11 cellular contexts compared by ENCODE assay signal in genomic region chr5:143386725-143387124, GRCh38. TPM values are rescaled to one million over a fixed set of nuclear protein-coding genes. Genes with fewer than 3 reads are reported as not detected.
DNase-seq lines count a peak whose midpoint lies in the region; ATAC-seq and TF ChIP-seq lines count a peak whose summit lies in the region.
"Had no signal": no experiment of that assay in that cellular context is flagged by ENCODE, and none has a peak within 500 bp of the region (broad histone marks: within the 10 kb centered on the region; RNA-seq: fewer than 3 reads in every experiment).

No MANE protein-coding gene starts in this region.

- peaks cover 84% of the 10 kb centered on the region for H3K4me1 Mint-ChIP-seq in activated naive CD8-positive, alpha-beta T cell treated with anti-CD3 and anti-CD28 coated beads, Interleukin-2, amount 50 U/mL, for 24 hours
- peaks cover 78 to 90% of the 10 kb centered on the region in 2 donors for H3K4me1 Mint-ChIP-seq in natural killer cell
- H3K4me1 Mint-ChIP-seq: neural progenitor cell had no signal

- DNase-seq in Daoy (ENCODE audit: low read depth): peak; percentile 31
- DNase-seq in LHCN-M2 (ENCODE audit: low read depth): peak; percentile 84
- DNase-seq in activated naive CD8-positive, alpha-beta T cell treated with anti-CD3 and anti-CD28 coated beads, Interleukin-2, amount 50 U/mL, for 24 hours: no peak
- no peak for DNase-seq in natural killer cell
- no peak for DNase-seq in NCI-H187 (lab: John Stamatoyannopoulos, UW)
- DNase-seq: NCI-H1694 treated with DMSO at 0.1 percent for 48 hours, Right ventricle myocardium superior had no signal

- TF ChIP-seq CTCF in natural killer cell (IDR thresholded peaks at IDR 0.05): no peak

- peak; percentile 99 for ATAC-seq in activated naive CD8-positive, alpha-beta T cell treated with anti-CD3 and anti-CD28 coated beads, Interleukin-2, amount 50 U/mL, for 24 hours
- ATAC-seq in natural killer cell (peak in 2 of 3 donors; percentile 50 to 52), HG02678 (IDR thresholded peaks at IDR 0.05; ENCODE audit: unreplicated experiment) (no peak), GM18519 (IDR thresholded peaks at IDR 0.05; ENCODE audit: low FRiP score, unreplicated experiment) (no peak)
- ATAC-seq: sciatic nerve had no signal

- intact Hi-C loops in natural killer cell (cut with micrococcal nuclease): no loop called here

- peak overlapping the region; percentile 18 for H3K4me3 Mint-ChIP-seq in activated naive CD8-positive, alpha-beta T cell treated with anti-CD3 and anti-CD28 coated beads, Interleukin-2, amount 50 U/mL, for 24 hours
- H3K4me3 Mint-ChIP-seq in natural killer cell: peak overlapping the region; percentile 43
- H3K4me3 Mint-ChIP-seq: neural progenitor cell had no signal

- H3K27ac Mint-ChIP-seq in activated naive CD8-positive, alpha-beta T cell treated with anti-CD3 and anti-CD28 coated beads, Interleukin-2, amount 50 U/mL, for 24 hours: peak overlapping the region; percentile 71
- peak overlapping the region; percentile 35 to 53 for H3K27ac Mint-ChIP-seq in natural killer cell
- H3K27ac Mint-ChIP-seq: neural progenitor cell had no signal

- peaks cover 28% of the 10 kb centered on the region for H3K9me3 Mint-ChIP-seq in activated naive CD8-positive, alpha-beta T cell treated with anti-CD3 and anti-CD28 coated beads, Interleukin-2, amount 50 U/mL, for 24 hours
- peaks cover 5 to 8% of the 10 kb centered on the region in 2 donors for H3K9me3 Mint-ChIP-seq in natural killer cell

- H3K36me3 Mint-ChIP-seq in activated naive CD8-positive, alpha-beta T cell treated with anti-CD3 and anti-CD28 coated beads, Interleukin-2, amount 50 U/mL, for 24 hours (ENCODE audit: low read depth): peaks cover 57% of the 10 kb centered on the region
- peaks cover 12% of the 10 kb centered on the region for H3K36me3 Mint-ChIP-seq in natural killer cell

- no peaks in the 10 kb centered on the region for H3K27me3 Mint-ChIP-seq in activated naive CD8-positive, alpha-beta T cell treated with anti-CD3 and anti-CD28 coated beads, Interleukin-2, amount 50 U/mL, for 24 hours
- H3K27me3 Mint-ChIP-seq in natural killer cell (ENCODE audit: low read depth in 2 of 2): no peaks in the 10 kb centered on the region

RNA-seq across cellular contexts. Expression of gene NR3C1, which starts 16.8 kb away (rescaled TPM):
- total RNA-seq in Daoy (2014; rRNA removed; shearing (Covaris generic)): 74.7 and 75.7 TPM in 2 replicates
- total RNA-seq in LHCN-M2 (2014; rRNA removed) (46.7 and 47.1 TPM in 2 replicates), natural killer cell (100 to 1,000 TPM; 147 to 168 (median 165) TPM)
- polyA plus RNA-seq in LHCN-M2 (2012): 12.0 TPM

Comparison
In these comparisons a context has a peak if more than half of its experiments do, and no peak if none do; other contexts are left out.
1. DNase-seq: peak in Daoy (single experiment) and LHCN-M2 (single experiment); none in activated naive CD8-positive, alpha-beta T cell treated with anti-CD3 and anti-CD28 coated beads, Interleukin-2, amount 50 U/mL, for 24 hours (single experiment), natural killer cell (single experiment) and NCI-H187 (0 of 2).
2. ATAC-seq: peak in activated naive CD8-positive, alpha-beta T cell treated with anti-CD3 and anti-CD28 coated beads, Interleukin-2, amount 50 U/mL, for 24 hours (single experiment) and natural killer cell (2 of 3); none in HG02678 (single experiment) and GM18519 (single experiment).